Comparison of ENCODE assay signal across 21 cellular contexts in the genomic region with DNA sequence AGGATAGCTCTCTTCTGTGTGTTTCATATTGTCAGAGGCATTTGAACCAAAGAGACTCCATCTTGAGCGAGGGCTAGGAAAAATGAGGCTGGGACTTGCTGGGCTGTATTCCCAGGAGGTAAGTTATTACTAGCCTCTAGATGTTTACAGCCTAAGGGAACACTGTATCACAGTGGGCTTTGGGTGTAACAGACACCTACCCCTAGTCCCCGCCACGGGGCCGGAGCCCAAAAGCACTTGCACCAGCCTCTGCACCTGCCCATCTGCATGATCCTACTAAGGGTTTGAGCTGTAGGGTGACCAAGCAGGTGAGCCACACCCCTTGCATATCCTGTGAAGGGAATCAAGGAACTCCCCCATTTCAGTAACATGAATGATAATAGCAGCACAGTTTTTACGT.
"Had no signal": no experiment of that assay in that cellular context is flagged by ENCODE, and none has a peak within 500 bp of the region (broad histone marks: within the 10 kb centered on the region; RNA-seq: fewer than 3 reads in every experiment).

No MANE protein-coding gene starts in this region.

- H3K36me3 ChIP-seq: esophagus squamous epithelium, gastroesophageal sphincter, spleen, stomach, vagina had no signal

- H3K4me1 ChIP-seq: esophagus squamous epithelium, gastroesophageal sphincter, spleen, stomach, vagina had no signal

- H3K27me3 ChIP-seq: esophagus squamous epithelium, gastroesophageal sphincter, spleen, stomach, vagina had no signal

- H3K4me3 ChIP-seq: esophagus squamous epithelium, gastroesophageal sphincter, lung, spleen, stomach, vagina had no signal

- H3K27ac Mint-ChIP-seq: effector memory CD8-positive, alpha-beta T cell; naive B cell; nephron; stimulated activated naive B cell treated with anti-CD40 and anti-IgM and Interleukin-4, amounts not matched to agents 10 μg/mL and 1 μg/mL and 100 μg/mL, for 72 hours; type B pancreatic cell had no signal

- H3K9me3 ChIP-seq: esophagus squamous epithelium, gastroesophageal sphincter, vagina had no signal

- H3K4me3 Mint-ChIP-seq: effector memory CD8-positive, alpha-beta T cell; naive B cell; nephron; stimulated activated naive B cell treated with anti-CD40 and anti-IgM and Interleukin-4, amounts not matched to agents 10 μg/mL and 1 μg/mL and 100 μg/mL, for 72 hours; type B pancreatic cell had no signal

- H3K9me3 Mint-ChIP-seq: type B pancreatic cell had no signal

- ATAC-seq: effector memory CD8-positive, alpha-beta T cell; gastroesophageal sphincter; left colon; left ventricle myocardium superior; sciatic nerve; stimulated activated naive B cell treated with anti-CD40 and anti-IgM and Interleukin-4, amounts not matched to agents 10 μg/mL and 1 μg/mL and 100 μg/mL, for 72 hours had no signal

- DNase-seq: effector memory CD8-positive, alpha-beta T cell; esophagus squamous epithelium; foreskin fibroblast; glutamatergic neuron; left colon; left ventricle myocardium superior; mesenchymal stem cell; naive B cell; occipital lobe; spleen; stimulated activated CD4-positive, alpha-beta T cell treated with anti-CD3 and anti-CD28 coated beads, Interleukin-15, amount 100 ng/mL, for 24 hours; stimulated activated CD4-positive, alpha-beta T cell treated with anti-CD3 and anti-CD28 coated beads, Interleukin-1b, Interleukin-23, amount 100 ng/mL, for 48 hours; stimulated activated CD4-positive, alpha-beta T cell treated with anti-CD3 and anti-CD28 coated beads, Interleukin-4, amount 100 ng/mL, for 24 hours; stimulated activated naive B cell treated with anti-CD40 and anti-IgM and Interleukin-4, amounts not matched to agents 10 μg/mL and 1 μg/mL and 100 μg/mL, for 72 hours; stomach had no signal

- H3K27ac ChIP-seq: esophagus squamous epithelium, gastroesophageal sphincter, spleen, stomach, vagina had no signal

- H3K36me3 Mint-ChIP-seq: naive B cell; stimulated activated naive B cell treated with anti-CD40 and anti-IgM and Interleukin-4, amounts not matched to agents 10 μg/mL and 1 μg/mL and 100 μg/mL, for 72 hours; type B pancreatic cell had no signal

- H3K27me3 Mint-ChIP-seq: effector memory CD8-positive, alpha-beta T cell; naive B cell; stimulated activated naive B cell treated with anti-CD40 and anti-IgM and Interleukin-4, amounts not matched to agents 10 μg/mL and 1 μg/mL and 100 μg/mL, for 72 hours; type B pancreatic cell had no signal

- H3K4me1 Mint-ChIP-seq: naive B cell; nephron; stimulated activated naive B cell treated with anti-CD40 and anti-IgM and Interleukin-4, amounts not matched to agents 10 μg/mL and 1 μg/mL and 100 μg/mL, for 72 hours had no signal
